In the genomic region with DNA sequence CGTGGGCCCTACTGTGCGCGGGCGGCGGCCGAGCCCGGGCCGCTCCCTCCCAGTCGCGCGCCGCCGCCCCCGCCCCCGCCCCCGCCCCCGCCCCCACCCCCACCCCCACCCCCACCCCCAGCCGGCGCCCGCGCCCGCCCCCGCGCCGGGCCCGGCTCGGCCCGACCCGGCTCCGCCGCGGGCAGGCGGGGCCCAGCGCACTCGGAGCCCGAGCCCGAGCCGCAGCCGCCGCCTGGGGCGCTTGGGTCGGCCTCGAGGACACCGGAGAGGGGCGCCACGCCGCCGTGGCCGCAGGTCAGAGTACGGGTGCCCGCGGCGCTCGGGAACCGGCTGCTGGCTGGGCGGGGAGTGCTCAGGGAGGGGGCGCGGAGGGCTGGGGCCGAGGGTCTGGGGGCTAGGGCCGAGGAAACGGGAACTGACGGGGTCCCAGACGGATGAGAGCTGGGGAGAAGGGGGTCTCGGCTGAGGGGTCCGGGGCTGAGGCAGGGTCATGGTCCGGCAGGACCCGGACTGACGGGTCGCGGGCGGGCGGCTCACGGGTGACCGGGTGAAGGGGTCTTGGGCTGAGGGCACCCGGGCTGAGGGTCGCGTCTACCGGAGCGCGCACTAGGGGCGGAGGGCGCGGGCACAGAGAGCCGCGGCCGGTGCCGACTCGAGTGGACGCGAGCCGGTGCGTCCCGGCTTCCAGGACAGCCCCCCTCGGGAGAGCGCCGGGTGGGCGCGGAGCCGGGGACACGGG, we compare ENCODE assay signal across 8 cellular contexts. TPM values are rescaled to one million over a fixed set of nuclear protein-coding genes. Genes with fewer than 3 reads are reported as not detected.
DNase-seq lines count a peak whose midpoint lies in the region; ATAC-seq, FAIRE-seq and TF ChIP-seq lines count a peak whose summit lies in the region.

No MANE protein-coding gene starts in this region.

- peaks cover 45% of the 10 kb centered on the region for H3K27me3 Mint-ChIP-seq in activated naive CD4-positive, alpha-beta T cell treated with anti-CD3 and anti-CD28 coated beads for 36 hours (ENCODE audit: low read depth)
- H3K27me3 Mint-ChIP-seq in osteocyte (ENCODE audit: unreplicated experiment): peaks cover 66% of the 10 kb centered on the region

- no peaks in the 10 kb centered on the region for H3K9me3 ChIP-seq in WERI-Rb-1 (ENCODE audit: severe bottlenecking)

- no peaks in the 10 kb centered on the region for H3K9me3 Mint-ChIP-seq in activated naive CD4-positive, alpha-beta T cell treated with anti-CD3 and anti-CD28 coated beads for 36 hours
- H3K9me3 Mint-ChIP-seq in osteocyte (ENCODE audit: unreplicated experiment): peaks cover 6% of the 10 kb centered on the region

- peak overlapping the region; percentile 60 for H3K4me3 ChIP-seq in WERI-Rb-1 (ENCODE audit: low read depth, low read length)

- TF ChIP-seq CTCF in WERI-Rb-1 (IDR thresholded peaks at IDR 0.05; ENCODE audit: low read depth, low read length): no peak
- TF ChIP-seq CTCF in osteocyte (IDR thresholded peaks at IDR 0.05): no peak

- peak; percentile 9 for DNase-seq in activated naive CD4-positive, alpha-beta T cell treated with anti-CD3 and anti-CD28 coated beads for 36 hours
- DNase-seq in activated naive CD4-positive, alpha-beta T cell (lab: John Stamatoyannopoulos, UW): no peak
- DNase-seq in WERI-Rb-1: peak; percentile 23
- DNase-seq in frontal cortex (ENCODE audit: low spot score in 2 of 2): peak; percentile 47 to 50
- DNase-seq in osteocyte (ENCODE audit: extremely low spot score, unreplicated experiment): no peak
- DNase-seq in effector CD4-positive, alpha-beta T cell: no peak

- CTCF ChIA-PET in activated naive CD4-positive, alpha-beta T cell treated with anti-CD3 and anti-CD28 coated beads for 36 hours (lab: Charles Lee): no interaction called here

- intact Hi-C loops in activated naive CD4-positive, alpha-beta T cell treated with anti-CD3 and anti-CD28 coated beads for 36 hours (cut with micrococcal nuclease): loop anchor here (2.0 to 10.0 kb wide), 2 partner anchors 153 to 197 kb away; a partner anchor contains a TSS

- FAIRE-seq in frontal cortex (lab: Jason Lieb, UNC): no peak

- H3K27ac Mint-ChIP-seq in activated naive CD4-positive, alpha-beta T cell treated with anti-CD3 and anti-CD28 coated beads for 36 hours: no peak overlapping the region
- H3K27ac Mint-ChIP-seq in osteocyte (ENCODE audit: unreplicated experiment): no peak overlapping the region

- H3K36me3 ChIP-seq in WERI-Rb-1: no peaks in the 10 kb centered on the region

- peaks cover 5% of the 10 kb centered on the region for H3K4me1 Mint-ChIP-seq in activated naive CD4-positive, alpha-beta T cell treated with anti-CD3 and anti-CD28 coated beads for 36 hours (ENCODE audit: low read depth)
- H3K4me1 Mint-ChIP-seq in osteocyte (ENCODE audit: unreplicated experiment): peaks cover 5% of the 10 kb centered on the region

- no peak overlapping the region for H3K27ac ChIP-seq in WERI-Rb-1

- ATAC-seq in GM21381 (IDR thresholded peaks at IDR 0.05; ENCODE audit: unreplicated experiment): no peak
- ATAC-seq in HG03342 (IDR thresholded peaks at IDR 0.05; ENCODE audit: unreplicated experiment): no peak

- peak overlapping the region; percentile 50 for H3K4me3 Mint-ChIP-seq in activated naive CD4-positive, alpha-beta T cell treated with anti-CD3 and anti-CD28 coated beads for 36 hours
- peak overlapping the region; percentile 72 for H3K4me3 Mint-ChIP-seq in osteocyte (ENCODE audit: unreplicated experiment)

- no peaks in the 10 kb centered on the region for H3K27me3 ChIP-seq in WERI-Rb-1 (ENCODE audit: insufficient read depth, low read depth, severe bottlenecking)

- H3K36me3 Mint-ChIP-seq in activated naive CD4-positive, alpha-beta T cell treated with anti-CD3 and anti-CD28 coated beads for 36 hours (ENCODE audit: low read depth): no peaks in the 10 kb centered on the region
- no peaks in the 10 kb centered on the region for H3K36me3 Mint-ChIP-seq in osteocyte (ENCODE audit: unreplicated experiment)

RNA-seq across cellular contexts. Expression of a gene that starts 1.0 kb away (rescaled TPM):
- total RNA-seq in activated naive CD4-positive, alpha-beta T cell treated with anti-CD3 and anti-CD28 coated beads for 36 hours: under 1 TPM in 1 of 2 experiments, not detected in 1; 0.20 TPM
- total RNA-seq in frontal cortex (1.2 TPM), osteocyte (4.4 and 6.2 TPM in 2 replicates)

Comparison
In these comparisons a context has a peak if more than half of its experiments do, and no peak if none do; other contexts are left out.
1. DNase-seq: peak in activated naive CD4-positive, alpha-beta T cell treated with anti-CD3 and anti-CD28 coated beads for 36 hours (single experiment), WERI-Rb-1 (single experiment) and frontal cortex (2 of 2); none in activated naive CD4-positive, alpha-beta T cell (0 of 4), osteocyte (single experiment) and effector CD4-positive, alpha-beta T cell (single experiment).